In the genomic region with DNA sequence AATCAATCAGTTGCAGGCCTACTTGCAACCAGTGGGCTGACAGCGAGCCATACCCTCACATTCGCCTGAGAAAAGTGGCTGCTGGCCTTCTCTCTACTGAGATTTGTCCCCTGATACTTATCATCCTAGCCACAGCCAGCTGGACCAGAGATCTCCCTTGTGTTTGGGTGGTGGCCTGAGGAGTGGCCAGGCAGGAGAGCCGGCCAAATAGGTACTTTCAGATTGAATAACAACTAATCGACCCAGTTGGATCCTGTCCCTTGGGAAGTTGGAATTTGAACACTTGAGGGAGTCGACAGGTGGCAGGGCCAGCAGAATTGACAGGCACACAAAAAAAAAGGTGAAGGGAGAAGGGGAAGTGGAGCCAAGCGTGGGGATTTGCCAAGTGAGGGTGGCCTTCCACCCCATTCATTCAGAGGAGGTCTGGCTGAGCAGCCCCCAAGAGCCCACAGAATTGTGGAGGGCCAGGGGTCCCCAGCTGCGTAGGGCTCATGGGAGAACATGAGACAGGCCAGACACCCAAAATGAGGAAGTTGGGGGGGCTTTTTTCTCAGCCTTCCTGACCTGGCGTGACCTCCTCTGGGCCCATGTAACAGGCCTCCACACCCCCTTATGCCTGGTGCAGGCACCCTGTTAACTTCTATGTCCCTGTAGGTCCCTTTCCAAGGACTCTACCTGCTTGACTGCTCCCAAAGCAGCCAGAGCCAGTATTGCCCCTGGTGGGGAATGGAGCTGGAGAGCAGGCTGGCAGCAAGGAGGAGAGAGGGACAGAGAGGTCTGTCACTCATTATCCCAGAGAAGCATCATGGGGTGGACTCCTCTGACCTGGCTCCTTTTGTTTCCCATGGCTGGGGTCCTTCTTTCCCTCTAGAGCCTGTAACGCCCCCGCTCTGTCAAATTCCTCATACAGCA, we compare ENCODE assay signal across 17 cellular contexts. TPM values are rescaled to one million over a fixed set of nuclear protein-coding genes. Genes with fewer than 3 reads are reported as not detected.
DNase-seq lines count a peak whose midpoint lies in the region; ATAC-seq, FAIRE-seq and TF ChIP-seq lines count a peak whose summit lies in the region.
"Had no signal": no experiment of that assay in that cellular context is flagged by ENCODE, and none has a peak within 500 bp of the region (broad histone marks: within the 10 kb centered on the region; RNA-seq: fewer than 3 reads in every experiment).

No MANE protein-coding gene starts in this region.

- H3K36me3 ChIP-seq in H1 (ENCODE audit: control insufficient read depth in 2 of 4, insufficient read depth in 4 of 4, low read length in 3 of 4) (no peaks in the 10 kb centered on the region), skeletal muscle tissue (ENCODE audit: control insufficient read depth in 3 of 3, insufficient read depth in 3 of 3, low read length in 3 of 3) (peaks cover 0 to 3% (median 0%) of the 10 kb centered on the region in 3 donors)
- H3K36me3 ChIP-seq: neural progenitor cell had no signal

- H3K4me3 ChIP-seq in H1 (ENCODE audit: extremely low read depth in 1 of 4, insufficient read depth in 2 of 4, low read depth in 3 of 4, low read length in 4 of 4), result no peak overlapping the region
- no peak overlapping the region for H3K4me3 ChIP-seq in skeletal muscle tissue (ENCODE audit: low read length in 3 of 3)
- H3K4me3 ChIP-seq: neural progenitor cell had no signal

- H3K9ac ChIP-seq in H1 (replicated peaks in 1 of 4; ENCODE audit: extremely low read depth in 1 of 4, low read depth in 3 of 4, low read length in 3 of 4) (no peak overlapping the region; a peak in 1 of 7 replicates), skeletal muscle tissue (ENCODE audit: low read depth in 1 of 3, low read length in 3 of 3) (peak overlapping the region in 2 of 3 donors; percentile 12 to 35)
- H3K9ac ChIP-seq: neural progenitor cell had no signal

- H3K9me3 ChIP-seq in H1 (ENCODE audit: insufficient read depth in 2 of 2, low read depth in 1 of 2, low read length in 1 of 2), result no peaks in the 10 kb centered on the region
- H3K9me3 ChIP-seq in skeletal muscle tissue (ENCODE audit: control insufficient read depth in 3 of 3, low read length in 3 of 3), result no peaks in the 10 kb centered on the region

- no peak overlapping the region for H3K56ac ChIP-seq in H1 (replicated peaks; ENCODE audit: insufficient read length, low read depth, low read length)

- H3K4me2 ChIP-seq in H1 (ENCODE audit: insufficient read depth in 1 of 2, low read depth in 2 of 2, low read length in 2 of 2), result no peak overlapping the region
- H3K4me2 ChIP-seq: neural progenitor cell had no signal

- H2AK5ac ChIP-seq in H1 (ENCODE audit: low read depth, low read length), result no peak overlapping the region

- ATAC-seq in HG02981 (IDR thresholded peaks at IDR 0.05; ENCODE audit: unreplicated experiment), result no peak
- no peak for ATAC-seq in HG03025 (IDR thresholded peaks at IDR 0.05; ENCODE audit: low FRiP score, unreplicated experiment)
- ATAC-seq: CD8-positive, alpha-beta T cell; stimulated activated naive CD8-positive, alpha-beta T cell treated with anti-CD3 and anti-CD28 coated beads, Interleukin-15, Interleukin-2, amounts not matched to agents 100 U/mL and 50 U/mL, for 24 hours had no signal

- peak overlapping the region; percentile 6; the same call in 1 of the 2 replicates for H4K8ac ChIP-seq in H1 (ENCODE audit: extremely low read depth, insufficient read depth, low read length)

- peak overlapping the region in 3 of 4 donors; percentile 18 to 96 (median 87) for H3K4me3 Mint-ChIP-seq in IgD-negative memory B cell

- no peak overlapping the region for H4K5ac ChIP-seq in H1 (ENCODE audit: insufficient read length, low read depth, low read length)

- no peak overlapping the region for H3K4ac ChIP-seq in H1 (replicated peaks; ENCODE audit: insufficient read length, low read depth, low read length)

- CTCF ChIA-PET in H1 (lab: Charles Lee; ENCODE audit: partially characterized antibody), result interaction anchor here (0.7 to 1.2 kb wide), 3 partner anchors 14 to 41 kb away, joined by 3 to 4 read pairs (median 4); no protein-coding TSS in a partner anchor
- CTCF ChIA-PET in RWPE1 (lab: Yijun Ruan, JAX), result interaction anchor here (0.6 kb wide), 1 partner anchor 303 kb away, joined by 3 read pairs; no protein-coding TSS in a partner anchor

- DNase-seq in NCI-H2171 treated with DMSO at 0.1 percent for 48 hours (lab: John Stamatoyannopoulos, UW) (peak; percentile 83), H1 (ENCODE audit: low read depth in 1 of 2, low spot score in 2 of 2) (no peak), RWPE1 (ENCODE audit: low spot score) (no peak)
- DNase-seq: activated CD4-positive, alpha-beta T cell treated with anti-CD3 and anti-CD28 coated beads for 1 hour; activated T-cell treated with anti-CD3 and anti-CD28 coated beads for 4 hours; CD8-positive, alpha-beta T cell; erythroblast; NCI-H2227 treated with DMSO at 0.1 percent for 48 hours; stimulated activated naive CD8-positive, alpha-beta T cell treated with anti-CD3 and anti-CD28 coated beads, Interleukin-15, Interleukin-2, amounts not matched to agents 100 U/mL and 50 U/mL, for 24 hours; SW 1271 had no signal

- peak overlapping the region in 2 of 3 donors; percentile 3 to 78 for H3K27ac Mint-ChIP-seq in IgD-negative memory B cell
- H3K27ac Mint-ChIP-seq: CD8-positive, alpha-beta T cell; neural progenitor cell had no signal

- H3K23ac ChIP-seq in H1 (ENCODE audit: insufficient read length), result no peak overlapping the region

- H2BK120ac ChIP-seq in H1 (replicated peaks; ENCODE audit: low read depth, low read length), result no peak overlapping the region

- no peak overlapping the region for H4K91ac ChIP-seq in H1 (replicated peaks; ENCODE audit: insufficient read length, low read length)

- no peaks in the 10 kb centered on the region for H3K9me3 Mint-ChIP-seq in IgD-negative memory B cell
- H3K9me3 Mint-ChIP-seq: CD8-positive, alpha-beta T cell; neural progenitor cell had no signal

- no peak overlapping the region for H2BK15ac ChIP-seq in H1 (ENCODE audit: low read length)

- peaks cover 0 to 20% (median 15%) of the 10 kb centered on the region in 3 donors for H3K4me1 Mint-ChIP-seq in IgD-negative memory B cell

- H3K27ac ChIP-seq in H1 (ENCODE audit: low read depth, low read length), result no peak overlapping the region
- no peak overlapping the region for H3K27ac ChIP-seq in skeletal muscle tissue (ENCODE audit: low read depth, low read length)
- H3K27ac ChIP-seq in RWPE1, result no peak overlapping the region
- H3K27ac ChIP-seq: neural progenitor cell had no signal

- FAIRE-seq in H1 (lab: Jason Lieb, UNC), result no peak
- FAIRE-seq: colon had no signal

- H3K27me3 ChIP-seq in H1 (replicated peaks in 1 of 4; ENCODE audit: control insufficient read depth in 3 of 4, extremely low read depth in 1 of 4, insufficient read depth in 3 of 4, low read length in 3 of 4) (no peaks in the 10 kb centered on the region), skeletal muscle tissue (ENCODE audit: control insufficient read depth in 3 of 3, insufficient read depth in 3 of 3, low read length in 3 of 3) (no peaks in the 10 kb centered on the region)
- H3K27me3 ChIP-seq: neural progenitor cell had no signal

- H2BK12ac ChIP-seq in H1 (ENCODE audit: low read depth, low read length), result no peak overlapping the region

- H2BK5ac ChIP-seq in H1 (ENCODE audit: low read depth, low read length), result no peak overlapping the region

- H3K4me1 ChIP-seq in H1 (replicated peaks in 1 of 4; ENCODE audit: control insufficient read depth in 3 of 4, insufficient read depth in 4 of 4, low read length in 3 of 4) (peaks cover 0 to 8% (median 5%) of the 10 kb centered on the region in 4 experiments; a peak in 4 of 7 replicates), skeletal muscle tissue (ENCODE audit: control insufficient read depth in 3 of 3, insufficient read depth in 3 of 3, low read length in 3 of 3) (peaks cover 20 to 29% (median 22%) of the 10 kb centered on the region in 3 donors)

- no peak for TF ChIP-seq EP300 in H1 (IDR thresholded peaks at IDR 0.05; ENCODE audit: borderline replicate concordance in 1 of 2, low read depth in 2 of 2, low read length in 2 of 2)

- TF ChIP-seq CTCF in H1 (IDR thresholded peaks at IDR 0.05; ENCODE audit: control extremely low read depth in 1 of 3, insufficient read depth in 1 of 3, low read depth in 1 of 3, low read length in 3 of 3), result no peak
- no peak for TF ChIP-seq CTCF in RWPE1 (conservative IDR thresholded peaks at IDR 0.05; ENCODE audit: low read depth)

- peaks cover 2% of the 10 kb centered on the region for H3K36me3 Mint-ChIP-seq in IgD-negative memory B cell

- peaks cover 7% of the 10 kb centered on the region; the same call in 1 of the 2 replicates for H3K23me2 ChIP-seq in H1 (ENCODE audit: low read depth, low read length)

- no peak for TF ChIP-seq RAD21 in H1 (IDR thresholded peaks at IDR 0.05 in 1 of 2, conservative IDR thresholded peaks at IDR 0.05 in 1 of 2; ENCODE audit: low read depth in 2 of 2, low read length in 2 of 2)

- no peak overlapping the region for H3K14ac ChIP-seq in H1 (ENCODE audit: insufficient read length)

- WGBS in H1 (ENCODE audit: extremely low coverage in 1 of 2, insufficient coverage in 1 of 2, insufficient read length in 1 of 2, insufficient replicate concordance in 2 of 2, low coverage in 1 of 2, low lambda C conversion rate in 2 of 2, missing lambda C conversion rate in 1 of 2), 2 experiments, result 84% methylated on average over 9 of the region's 10 CpGs; no CpG with 5 or more reads in 1 of the 2 experiments

- H2BK20ac ChIP-seq in H1 (ENCODE audit: low read length), result no peak overlapping the region

- TF ChIP-seq POLR2A in H1 (IDR thresholded peaks at IDR 0.05; ENCODE audit: control extremely low read depth in 1 of 2, low read depth in 2 of 2, low read length in 2 of 2), result no peak

- H2AFZ ChIP-seq in H1 (ENCODE audit: low read length), result no peak overlapping the region
- H2AFZ ChIP-seq: neural progenitor cell had no signal

- no peaks in the 10 kb centered on the region for H4K20me1 ChIP-seq in H1 (replicated peaks in 1 of 2; ENCODE audit: control insufficient read depth in 1 of 2, insufficient read depth in 2 of 2, low read length in 2 of 2)

- no peaks in the 10 kb centered on the region for H3K79me1 ChIP-seq in H1 (ENCODE audit: low read depth, low read length)

- POLR2A ChIA-PET in H1 (lab: Charles Lee; ENCODE audit: partially characterized antibody), result interaction anchor here (1.4 to 66.3 kb wide), 4 partner anchors 9 to 43 kb away, joined by 3 to 1521 read pairs (median 64); a partner anchor contains a TSS
- POLR2A ChIA-PET in RWPE1 (lab: Yijun Ruan, JAX; ENCODE audit: low non-redundant PET), result no interaction called here

- H3K79me2 ChIP-seq in H1 (ENCODE audit: control insufficient read depth in 1 of 2, insufficient read depth in 2 of 2, low read length in 2 of 2), result no peaks in the 10 kb centered on the region

- H3K18ac ChIP-seq in H1 (ENCODE audit: extremely low read depth, low read length), result no peak overlapping the region; the same call in 1 of the 2 replicates

- H3K27me3 Mint-ChIP-seq in IgD-negative memory B cell, result no peaks in the 10 kb centered on the region

RNA-seq across cellular contexts. Expression of a gene that starts 2.9 kb away (rescaled TPM):
- polyA plus RNA-seq in IgD-negative memory B cell (67.4 TPM), H1 (2011; rRNA removed) (49.6 and 52.8 TPM in 2 replicates)
- total RNA-seq in H1 (2021; fragmentation: NEBNext Ultra II Directional; extraction: Animal tissue kit (Norgen Biotek cat#: 25700)), result 36.9 and 39.4 TPM in 2 replicates
- 57.8 TPM for polyA plus RNA-seq in H1 (2011; cell fraction: cytosol; rRNA removed)
- 77.2 TPM for polyA plus RNA-seq in H1 (2011; cell fraction: nucleus; rRNA removed)
- polyA plus RNA-seq in H1 (2012, experiment 1 of 2), result 48.7 to 53.1 TPM (median 50.5 TPM) in 4 replicates
- 76.5 TPM for polyA plus RNA-seq in H1 (2012, experiment 2 of 2)
- polyA plus RNA-seq in H1 (2013, experiment 1 of 2), result 59.0 TPM
- polyA plus RNA-seq in H1 (2013, experiment 2 of 2), result 57.7 TPM
- polyA minus RNA-seq in H1 (2011; rRNA and poly(A)+ RNA removed), result 19.5 and 20.1 TPM in 2 replicates
- 22.1 TPM for polyA minus RNA-seq in H1 (2011; cell fraction: cytosol; rRNA and poly(A)+ RNA removed)
- 14.0 TPM for polyA minus RNA-seq in H1 (2011; cell fraction: nucleus; rRNA and poly(A)+ RNA removed)
- 6.8 TPM for total RNA-seq in skeletal muscle tissue

RNA-seq across cellular contexts. Expression of a gene that starts 9.7 kb away (rescaled TPM):
- 1.7 TPM for polyA plus RNA-seq in IgD-negative memory B cell
- total RNA-seq in H1 (2021; fragmentation: NEBNext Ultra II Directional; extraction: Animal tissue kit (Norgen Biotek cat#: 25700)), result 3.6 and 5.8 TPM in 2 replicates
- 4.2 and 6.0 TPM in 2 replicates for polyA plus RNA-seq in H1 (2011; rRNA removed)
- polyA plus RNA-seq in H1 (2011; cell fraction: cytosol; rRNA removed), result 3.1 TPM
- polyA plus RNA-seq in H1 (2011; cell fraction: nucleus; rRNA removed), result 16.8 TPM
- 3.5 to 7.5 TPM (median 6.5 TPM) in 4 replicates for polyA plus RNA-seq in H1 (2012, experiment 1 of 2)
- 7.1 TPM for polyA plus RNA-seq in H1 (2012, experiment 2 of 2)
- 4.9 TPM for polyA plus RNA-seq in H1 (2013, experiment 1 of 2)
- polyA plus RNA-seq in H1 (2013, experiment 2 of 2), result 5.0 TPM
- 1.6 and 2.0 TPM in 2 replicates for polyA minus RNA-seq in H1 (2011; rRNA and poly(A)+ RNA removed)
- polyA minus RNA-seq in H1 (2011; cell fraction: cytosol; rRNA and poly(A)+ RNA removed), result 5.4 TPM
- polyA minus RNA-seq in H1 (2011; cell fraction: nucleus; rRNA and poly(A)+ RNA removed), result 4.0 TPM
- 0.52 TPM for total RNA-seq in skeletal muscle tissue

RNA-seq across cellular contexts. Expression of a gene that starts 24.5 kb away (rescaled TPM):
- polyA plus RNA-seq in IgD-negative memory B cell (not detected), H1 (2011; rRNA removed) (4.1 and 9.3 TPM in 2 replicates)
- total RNA-seq in H1 (2021; fragmentation: NEBNext Ultra II Directional; extraction: Animal tissue kit (Norgen Biotek cat#: 25700)), result 0.67 and 1.8 TPM in 2 replicates
- 0.80 TPM for polyA plus RNA-seq in H1 (2011; cell fraction: cytosol; rRNA removed)
- 2.7 TPM for polyA plus RNA-seq in H1 (2011; cell fraction: nucleus; rRNA removed)
- 0.41 to 0.90 TPM (median 0.66 TPM) in 4 replicates for polyA plus RNA-seq in H1 (2012, experiment 1 of 2)
- polyA plus RNA-seq in H1 (2012, experiment 2 of 2), result 0.72 TPM
- 0.87 TPM for polyA plus RNA-seq in H1 (2013, experiment 1 of 2)
- 0.72 TPM for polyA plus RNA-seq in H1 (2013, experiment 2 of 2)
- 0.63 and 0.66 TPM in 2 replicates for polyA minus RNA-seq in H1 (2011; rRNA and poly(A)+ RNA removed)
- polyA minus RNA-seq in H1 (2011; cell fraction: cytosol; rRNA and poly(A)+ RNA removed), result 0.66 TPM
- 0.60 TPM for polyA minus RNA-seq in H1 (2011; cell fraction: nucleus; rRNA and poly(A)+ RNA removed)
- 2.6 TPM for total RNA-seq in skeletal muscle tissue
- total RNA-seq: CD8-positive, alpha-beta T cell; H4 had no signal

RNA-seq across cellular contexts. Expression of a gene that starts 36.4 kb away (rescaled TPM):
- polyA plus RNA-seq in IgD-negative memory B cell (15.5 TPM), H1 (2011; rRNA removed) (88.4 and 120 TPM in 2 replicates)
- total RNA-seq in H1 (2021; fragmentation: NEBNext Ultra II Directional; extraction: Animal tissue kit (Norgen Biotek cat#: 25700)), result 238 and 248 TPM in 2 replicates
- polyA plus RNA-seq in H1 (2011; cell fraction: cytosol; rRNA removed), result 82.0 TPM
- polyA plus RNA-seq in H1 (2011; cell fraction: nucleus; rRNA removed), result 363 TPM
- polyA plus RNA-seq in H1 (2012, experiment 1 of 2), result 107 to 119 TPM (median 115 TPM) in 4 replicates
- 124 TPM for polyA plus RNA-seq in H1 (2012, experiment 2 of 2)
- polyA plus RNA-seq in H1 (2013, experiment 1 of 2), result 71.8 TPM
- 62.8 TPM for polyA plus RNA-seq in H1 (2013, experiment 2 of 2)
- polyA minus RNA-seq in H1 (2011; rRNA and poly(A)+ RNA removed), result 219 and 271 TPM in 2 replicates
- 89.1 TPM for polyA minus RNA-seq in H1 (2011; cell fraction: cytosol; rRNA and poly(A)+ RNA removed)
- polyA minus RNA-seq in H1 (2011; cell fraction: nucleus; rRNA and poly(A)+ RNA removed), result 167 TPM
- total RNA-seq in skeletal muscle tissue, result 16.7 TPM

RNA-seq across cellular contexts. Expression of a gene that starts 37.7 kb away (rescaled TPM):
- polyA plus RNA-seq in IgD-negative memory B cell, result 35.1 TPM
- 33.7 and 39.8 TPM in 2 replicates for total RNA-seq in H1 (2021; fragmentation: NEBNext Ultra II Directional; extraction: Animal tissue kit (Norgen Biotek cat#: 25700))
- 19.4 and 32.2 TPM in 2 replicates for polyA plus RNA-seq in H1 (2011; rRNA removed)
- polyA plus RNA-seq in H1 (2011; cell fraction: cytosol; rRNA removed), result 13.3 TPM
- 112 TPM for polyA plus RNA-seq in H1 (2011; cell fraction: nucleus; rRNA removed)
- 12.8 to 17.3 TPM (median 14.4 TPM) in 4 replicates for polyA plus RNA-seq in H1 (2012, experiment 1 of 2)
- 6.4 TPM for polyA plus RNA-seq in H1 (2012, experiment 2 of 2)
- 13.0 TPM for polyA plus RNA-seq in H1 (2013, experiment 1 of 2)
- 12.3 TPM for polyA plus RNA-seq in H1 (2013, experiment 2 of 2)
- 36.9 and 45.5 TPM in 2 replicates for polyA minus RNA-seq in H1 (2011; rRNA and poly(A)+ RNA removed)
- polyA minus RNA-seq in H1 (2011; cell fraction: cytosol; rRNA and poly(A)+ RNA removed), result 11.2 TPM
- polyA minus RNA-seq in H1 (2011; cell fraction: nucleus; rRNA and poly(A)+ RNA removed), result 74.9 TPM
- total RNA-seq in skeletal muscle tissue, result 3.7 TPM

Comparison
In these comparisons a context has a peak if more than half of its experiments do, and no peak if none do; other contexts are left out.
1. H3K9ac ChIP-seq: peak in skeletal muscle tissue (2 of 3); none in H1 (0 of 4).